19 cellular contexts compared by ENCODE assay signal in the genomic region with DNA sequence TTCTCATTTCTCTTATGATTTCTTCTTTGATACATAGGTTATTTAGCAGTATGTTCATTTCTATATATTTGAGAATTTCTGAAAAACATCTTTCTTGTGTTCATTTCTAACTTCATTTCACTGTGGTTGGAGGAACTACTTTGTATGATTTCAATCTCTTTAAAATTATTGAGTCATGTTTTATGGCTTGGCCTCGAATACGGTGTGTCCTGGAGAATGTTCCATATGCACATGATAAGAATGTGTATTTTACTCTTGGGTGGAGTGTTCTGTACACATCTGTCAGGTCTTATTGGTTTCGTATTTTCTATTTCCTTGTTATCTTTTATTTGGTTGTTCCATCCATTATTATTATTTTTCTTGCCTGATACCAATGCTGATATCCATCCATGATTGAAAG. TPM values are rescaled to one million over a fixed set of nuclear protein-coding genes. Genes with fewer than 3 reads are reported as not detected.
DNase-seq lines count a peak whose midpoint lies in the region; ATAC-seq and TF ChIP-seq lines count a peak whose summit lies in the region.
"Had no signal": no experiment of that assay in that cellular context is flagged by ENCODE, and none has a peak within 500 bp of the region (broad histone marks: within the 10 kb centered on the region; RNA-seq: fewer than 3 reads in every experiment).

No MANE protein-coding gene starts in this region.

- peak overlapping the region; percentile 31 for H3K27ac Mint-ChIP-seq in T-helper 1 cell treated with Interleukin-12 subunit alpha and Interleukin-12 subunit beta and Interleukin-4 antibody, amounts not matched to agents 30 μg/mL and 1 μg/mL, for 36 hours
- H3K27ac Mint-ChIP-seq: activated T-helper 1 cell treated with anti-CD3 and anti-CD28 coated beads, Interleukin-12 subunit alpha, Interleukin-12 subunit beta, Interleukin-2, Interleukin-4 antibody, amounts not matched to agents 30 ng/mL and 10 ng/mL and 1 ng/mL, durations not matched to agents 14 hours and 24 hours and 36 hours had no signal

- TF ChIP-seq EP300 in transverse colon (IDR thresholded peaks at IDR 0.05; ENCODE audit: low read depth), result peak; percentile 80

- DNase-seq in T-helper 1 cell (no peak), Peyer's patch (no peak), left colon (no peak), transverse colon (no peak), MV-4-11 (lab: John Stamatoyannopoulos, UW) (no peak)
- DNase-seq: dorsolateral prefrontal cortex; MG63; midbrain; NCI-H1694 treated with DMSO at 0.1 percent for 48 hours; NCI-H82; stimulated activated CD4-positive, alpha-beta T cell treated with anti-CD3 and anti-CD28 coated beads, Interleukin-12 subunit alpha, Interleukin-12 subunit beta, amount 100 ng/mL, for 4 hours had no signal

- H3K4me3 Mint-ChIP-seq in T-helper 1 cell treated with Interleukin-12 subunit alpha and Interleukin-12 subunit beta and Interleukin-4 antibody, amounts not matched to agents 30 μg/mL and 1 μg/mL, for 36 hours, result no peak overlapping the region
- H3K4me3 Mint-ChIP-seq: activated T-helper 1 cell treated with anti-CD3 and anti-CD28 coated beads, Interleukin-12 subunit alpha, Interleukin-12 subunit beta, Interleukin-2, Interleukin-4 antibody, amounts not matched to agents 30 ng/mL and 10 ng/mL and 1 ng/mL, durations not matched to agents 14 hours and 24 hours and 36 hours had no signal

- no peaks in the 10 kb centered on the region for H3K27me3 Mint-ChIP-seq in T-helper 1 cell treated with Interleukin-12 subunit alpha and Interleukin-12 subunit beta and Interleukin-4 antibody, amounts not matched to agents 30 μg/mL and 1 μg/mL, for 36 hours (ENCODE audit: low read depth)

- H3K9me3 Mint-ChIP-seq in T-helper 1 cell treated with Interleukin-12 subunit alpha and Interleukin-12 subunit beta and Interleukin-4 antibody, amounts not matched to agents 30 μg/mL and 1 μg/mL, for 36 hours, result peaks cover 11% of the 10 kb centered on the region

- H3K36me3 Mint-ChIP-seq in T-helper 1 cell treated with Interleukin-12 subunit alpha and Interleukin-12 subunit beta and Interleukin-4 antibody, amounts not matched to agents 30 μg/mL and 1 μg/mL, for 36 hours (ENCODE audit: low read depth), result peaks cover 26% of the 10 kb centered on the region

- WGBS in transverse colon (ENCODE audit: low coverage in 1 of 2), 2 donors, result 48 to 65% methylated on average over 3 of the region's 3 CpGs

- TF ChIP-seq CTCF in Peyer's patch (IDR thresholded peaks at IDR 0.05), result no peak
- TF ChIP-seq CTCF in transverse colon (IDR thresholded peaks at IDR 0.05), result no peak

- H3K9me3 ChIP-seq in Peyer's patch (no peaks in the 10 kb centered on the region), transverse colon (no peaks in the 10 kb centered on the region)
- H3K9me3 ChIP-seq: SJSA1, thoracic aorta had no signal

- intact Hi-C loops in left colon (cut with DNase I, micrococcal nuclease) (no loop called here), transverse colon (cut with DNase I; ENCODE audit: low total_unique reads) (no loop called here)

- H3K27ac ChIP-seq in Peyer's patch (peak overlapping the region in 3 of 4 donors; percentile 72 to 98 (median 95)), transverse colon (peak overlapping the region; percentile 86 to 88 (median 87))
- H3K27ac ChIP-seq: BLaER1, SJSA1, thoracic aorta had no signal

- H3K4me1 ChIP-seq in Peyer's patch (peaks cover 0 to 79% (median 20%) of the 10 kb centered on the region in 4 donors), transverse colon (peaks cover 33 to 98% (median 86%) of the 10 kb centered on the region in 4 donors)
- H3K4me1 ChIP-seq: SJSA1 had no signal

- H3K27me3 ChIP-seq in Peyer's patch (no peaks in the 10 kb centered on the region), transverse colon (no peaks in the 10 kb centered on the region)
- H3K27me3 ChIP-seq: BLaER1, dorsolateral prefrontal cortex, MG63, SJSA1 had no signal

- ATAC-seq in left colon (peak; percentile 54), GM21381 (IDR thresholded peaks at IDR 0.05; ENCODE audit: unreplicated experiment) (no peak), GM19324 (IDR thresholded peaks at IDR 0.05; ENCODE audit: low FRiP score, unreplicated experiment) (no peak)
- ATAC-seq: HCT116 had no signal

- H3K4me3 ChIP-seq in Peyer's patch (no peak overlapping the region), transverse colon (no peak overlapping the region)
- H3K4me3 ChIP-seq: BLaER1, dorsolateral prefrontal cortex, MG63, SJSA1, thoracic aorta had no signal

- H3K4me1 Mint-ChIP-seq in T-helper 1 cell treated with Interleukin-12 subunit alpha and Interleukin-12 subunit beta and Interleukin-4 antibody, amounts not matched to agents 30 μg/mL and 1 μg/mL, for 36 hours (ENCODE audit: low read depth), result peaks cover 36% of the 10 kb centered on the region

- in situ Hi-C loops in transverse colon (cut with MboI; ENCODE audit: low pct_ligation_motif_present in 1 of 4, low pct_unique_long_range_greater_than_20kb in 1 of 4, low sequenced_read_pairs in 3 of 4), result no loop called here

- TF ChIP-seq POLR2A in Peyer's patch (IDR thresholded peaks at IDR 0.05), result peak in 1 of 2 donors; percentile 33
- TF ChIP-seq POLR2A in transverse colon (IDR thresholded peaks at IDR 0.05), result no peak

- H3K36me3 ChIP-seq in Peyer's patch (peaks cover 0 to under 1% (median 0%) of the 10 kb centered on the region in 3 donors), transverse colon (peaks cover 0 to under 1% (median 0%) of the 10 kb centered on the region in 4 donors)
- H3K36me3 ChIP-seq: SJSA1, thoracic aorta had no signal

RNA-seq across cellular contexts. Expression of gene DNM2, which starts 22.9 kb away (rescaled TPM):
- 100 to 1,000 TPM; 353 to 827 (median 464) TPM for total RNA-seq in Peyer's patch
- 100 to 1,000 TPM; 446 to 618 TPM for total RNA-seq in left colon
- total RNA-seq in transverse colon, result 1,000 to 10,000 TPM in 1 of 4 donors, 100 to 1,000 TPM in 3; 469 to 1,152 (median 585) TPM

RNA-seq across cellular contexts. Expression of gene QTRT1, which starts 39.6 kb away (rescaled TPM):
- total RNA-seq in Peyer's patch (10 to 100 TPM; 25.9 to 85.0 (median 38.3) TPM), left colon (10 to 100 TPM; 76.9 to 78.6 TPM), transverse colon (100 to 1,000 TPM in 1 of 4 donors, 10 to 100 TPM in 3; 28.5 to 201 (median 39.9) TPM)
